ENCODE assay signal across 2 cellular contexts in genomic region chr7:127600885-127601284, GRCh38.
A peak's percentile ranks its signal among the peaks of the same experiment; 100 is the strongest.
TF ChIP-seq lines count a peak whose summit lies in the region.

No MANE protein-coding gene starts in this region.

TF ChIP-seq in GM23338, 12 proteins besides CTCF, POLR2A, EP300 and RAD21 (continued from another document):
- peak; percentile 66 for TF ChIP-seq ZNF462 (CRISPR knock-in tag; IDR thresholded peaks at IDR 0.05)

TF ChIP-seq in WTC11, 78 proteins besides CTCF, POLR2A, EP300 and RAD21 (continued from another document):
- TF ChIP-seq E2F4 (CRISPR knock-in tag; IDR thresholded peaks at IDR 0.05; ENCODE audit: borderline replicate concordance, low read depth): no peak
- no peak for TF ChIP-seq NR3C1 (CRISPR knock-in tag; conservative IDR thresholded peaks at IDR 0.05; ENCODE audit: low read depth)
- no peak for TF ChIP-seq E2F1 (CRISPR knock-in tag; IDR thresholded peaks at IDR 0.05)
- TF ChIP-seq ESRRA (CRISPR knock-in tag; IDR thresholded peaks at IDR 0.05; ENCODE audit: borderline replicate concordance): no peak
- no peak for TF ChIP-seq FOXK1 (CRISPR knock-in tag; IDR thresholded peaks at IDR 0.05)
- TF ChIP-seq ZNF512 (CRISPR knock-in tag; IDR thresholded peaks at IDR 0.05; ENCODE audit: borderline replicate concordance): no peak
- no peak for TF ChIP-seq ATF6 (CRISPR knock-in tag; IDR thresholded peaks at IDR 0.05)
